22 cellular contexts compared by ENCODE assay signal in genomic region chr4:98614655-98615054, GRCh38.
"Had no signal": no experiment of that assay in that cellular context is flagged by ENCODE, and none has a peak within 500 bp of the region (broad histone marks: within the 10 kb centered on the region; RNA-seq: fewer than 3 reads in every experiment).

No MANE protein-coding gene starts in this region.

- H3K27me3 Mint-ChIP-seq: activated CD4-positive, alpha-beta memory T cell treated with anti-CD3 and anti-CD28 coated beads for 36 hours; activated CD4-positive, alpha-beta T cell treated with anti-CD3 and anti-CD28 coated beads for 36 hours; activated naive CD8-positive, alpha-beta T cell; stimulated activated naive CD8-positive, alpha-beta T cell treated with anti-CD3 and anti-CD28 coated beads, Interleukin-15, amount 100 ng/mL, for 72 hours had no signal

- H3K4me3 Mint-ChIP-seq: activated CD4-positive, alpha-beta memory T cell treated with anti-CD3 and anti-CD28 coated beads for 36 hours; activated CD4-positive, alpha-beta T cell treated with anti-CD3 and anti-CD28 coated beads for 36 hours; activated naive CD8-positive, alpha-beta T cell; activated T-helper 1 cell treated with anti-CD3 and anti-CD28 coated beads, Interleukin-12 subunit alpha, Interleukin-12 subunit beta, Interleukin-2, Interleukin-4 antibody, amounts not matched to agents 30 ng/mL and 10 ng/mL and 1 ng/mL, durations not matched to agents 14 hours and 24 hours and 36 hours; endodermal cell; nephron; stimulated activated naive CD8-positive, alpha-beta T cell treated with anti-CD3 and anti-CD28 coated beads, Interleukin-15, amount 100 ng/mL, for 72 hours had no signal

- ATAC-seq: activated CD4-positive, alpha-beta T cell treated with anti-CD3 and anti-CD28 coated beads for 36 hours; heart right ventricle; right cardiac atrium; stimulated activated naive CD8-positive, alpha-beta T cell treated with anti-CD3 and anti-CD28 coated beads, Interleukin-15, amount 100 ng/mL, for 72 hours had no signal

- H3K27ac Mint-ChIP-seq: activated CD4-positive, alpha-beta memory T cell treated with anti-CD3 and anti-CD28 coated beads for 36 hours; activated CD4-positive, alpha-beta T cell treated with anti-CD3 and anti-CD28 coated beads for 36 hours; activated naive CD8-positive, alpha-beta T cell; activated T-helper 1 cell treated with anti-CD3 and anti-CD28 coated beads, Interleukin-12 subunit alpha, Interleukin-12 subunit beta, Interleukin-2, Interleukin-4 antibody, amounts not matched to agents 30 ng/mL and 10 ng/mL and 1 ng/mL, durations not matched to agents 14 hours and 24 hours and 36 hours; endodermal cell; progenitor cell of endocrine pancreas; stimulated activated naive CD8-positive, alpha-beta T cell treated with anti-CD3 and anti-CD28 coated beads, Interleukin-15, amount 100 ng/mL, for 72 hours had no signal

- DNase-seq: activated CD4-positive, alpha-beta memory T cell treated with anti-CD3 and anti-CD28 coated beads for 36 hours; activated CD4-positive, alpha-beta T cell treated with anti-CD3 and anti-CD28 coated beads for 36 hours; activated T-cell treated with anti-CD3 and anti-CD28 coated beads for 4 hours; caudate nucleus; endodermal cell; heart right ventricle; kidney glomerular epithelial cell; left ventricle myocardium inferior; mammary epithelial cell; midbrain; nucleus accumbens; right cardiac atrium; stimulated activated CD4-positive, alpha-beta T cell treated with anti-CD3 and anti-CD28 coated beads, Interleukin-15, amount 100 ng/mL, for 24 hours; stimulated activated CD4-positive, alpha-beta T cell treated with anti-CD3 and anti-CD28 coated beads, Interleukin-2, amount 100 ng/mL, for 48 hours; stimulated activated naive CD8-positive, alpha-beta T cell treated with anti-CD3 and anti-CD28 coated beads, Interleukin-15, amount 100 ng/mL, for 72 hours; trophoblast cell had no signal

- H3K27me3 ChIP-seq: heart right ventricle, suprapubic skin had no signal

- H3K9me3 Mint-ChIP-seq: activated CD4-positive, alpha-beta memory T cell treated with anti-CD3 and anti-CD28 coated beads for 36 hours; activated T-helper 1 cell treated with anti-CD3 and anti-CD28 coated beads, Interleukin-12 subunit alpha, Interleukin-12 subunit beta, Interleukin-2, Interleukin-4 antibody, amounts not matched to agents 30 ng/mL and 10 ng/mL and 1 ng/mL, durations not matched to agents 14 hours and 24 hours and 36 hours; endodermal cell; nephron; stimulated activated naive CD8-positive, alpha-beta T cell treated with anti-CD3 and anti-CD28 coated beads, Interleukin-15, amount 100 ng/mL, for 72 hours had no signal

- H3K27ac ChIP-seq: epithelial cell of prostate, heart right ventricle, left ventricle myocardium inferior, suprapubic skin had no signal
